ENCODE assay signal across 9 cellular contexts in genomic region chr11:113778111-113778910, GRCh38. TPM values are rescaled to one million over a fixed set of nuclear protein-coding genes. Genes with fewer than 3 reads are reported as not detected.
A peak's percentile ranks its signal among the peaks of the same experiment; 100 is the strongest.
DNase-seq lines count a peak whose midpoint lies in the region; ATAC-seq, FAIRE-seq and TF ChIP-seq lines count a peak whose summit lies in the region.
"Had no signal": no experiment of that assay in that cellular context is flagged by ENCODE, and none has a peak within 500 bp of the region (broad histone marks: within the 10 kb centered on the region; RNA-seq: fewer than 3 reads in every experiment).

No MANE protein-coding gene starts in this region.

- H3K4me3 ChIP-seq in IMR-90 (ENCODE audit: insufficient read depth, low read depth, low read length) (peak overlapping the region; percentile 3; the same call in 1 of the 2 replicates), left ventricle myocardium inferior (peak overlapping the region; percentile 44), small intestine (ENCODE audit: low read depth in 1 of 2, low read length in 2 of 2) (no peak overlapping the region), uterus (no peak overlapping the region)
- no peak overlapping the region for H3K4me3 ChIP-seq in naive thymus-derived CD4-positive, alpha-beta T cell (ENCODE audit: low read length)

- no peak for TF ChIP-seq POLR2A in IMR-90 (IDR thresholded peaks at IDR 0.05; ENCODE audit: low read depth, low read length)
- TF ChIP-seq POLR2A in uterus (IDR thresholded peaks at IDR 0.05) = no peak

- no peaks in the 10 kb centered on the region for H4K20me1 ChIP-seq in IMR-90 (ENCODE audit: insufficient read depth, low read length)

- no peak overlapping the region for H2BK20ac ChIP-seq in IMR-90 (ENCODE audit: low read depth, low read length)

- no peak overlapping the region for H3K4ac ChIP-seq in IMR-90 (ENCODE audit: low read depth, low read length)

- no peaks in the 10 kb centered on the region for H3K9me3 ChIP-seq in IMR-90 (ENCODE audit: control insufficient read depth, insufficient read depth, low read length)
- H3K9me3 ChIP-seq in left ventricle myocardium inferior (replicated peaks) = no peaks in the 10 kb centered on the region
- H3K9me3 ChIP-seq in small intestine (ENCODE audit: control insufficient read depth, low read depth) = no peaks in the 10 kb centered on the region
- no peaks in the 10 kb centered on the region for H3K9me3 ChIP-seq in naive thymus-derived CD4-positive, alpha-beta T cell (ENCODE audit: control insufficient read depth in 2 of 3, low read length in 3 of 3)
- no peaks in the 10 kb centered on the region for H3K9me3 ChIP-seq in uterus

- no peak overlapping the region for H4K5ac ChIP-seq in IMR-90 (ENCODE audit: low read depth, low read length)

- no peak for ATAC-seq in IMR-90 (ENCODE audit: low read depth)
- no peak for ATAC-seq in naive thymus-derived CD4-positive, alpha-beta T cell
- no peak for ATAC-seq in activated naive CD8-positive, alpha-beta T cell treated with anti-CD3 and anti-CD28 coated beads, Interleukin-2, amount 50 U/mL, for 24 hours
- ATAC-seq: Panc1 had no signal

- H4K8ac ChIP-seq in IMR-90 (ENCODE audit: low read depth in 2 of 2, low read length in 2 of 2) = no peak overlapping the region

- H3K9me3 Mint-ChIP-seq in naive thymus-derived CD4-positive, alpha-beta T cell = no peaks in the 10 kb centered on the region
- no peaks in the 10 kb centered on the region for H3K9me3 Mint-ChIP-seq in activated naive CD8-positive, alpha-beta T cell treated with anti-CD3 and anti-CD28 coated beads, Interleukin-2, amount 50 U/mL, for 24 hours

- peak overlapping the region; percentile 69 for H3K4me2 ChIP-seq in IMR-90 (ENCODE audit: low read depth, low read length)

- TF ChIP-seq CTCF in IMR-90 (conservative IDR thresholded peaks at IDR 0.05; ENCODE audit: low read depth, low read length) (no peak), left ventricle myocardium inferior (IDR thresholded peaks at IDR 0.05; ENCODE audit: borderline replicate concordance) (no peak), uterus (IDR thresholded peaks at IDR 0.05) (no peak)

- peaks cover 0 to 1% of the 10 kb centered on the region in 2 experiments; a peak in 2 of 4 replicates for H3K79me1 ChIP-seq in IMR-90 (ENCODE audit: low read depth in 1 of 2, low read length in 2 of 2)

- no TSS peak for BruUV-seq in IMR-90 (replicated peaks; lab: Mats Ljungman, UMichigan)

- WGBS in IMR-90 (ENCODE audit: extremely low coverage in 2 of 2, insufficient read length in 1 of 2), 2 experiments = 80 to 88% methylated on average over 1 of the region's 11 CpGs
- 37 to 54% (median 45%) methylated on average over 11 of the region's 11 CpGs for WGBS in small intestine, 3 donors

- H3K56ac ChIP-seq in IMR-90 (ENCODE audit: extremely low read depth, insufficient read depth, low read length) = no peak overlapping the region

- no peak overlapping the region for H3K9ac ChIP-seq in IMR-90 (ENCODE audit: low read depth, low read length)

- H3K36me3 Mint-ChIP-seq in naive thymus-derived CD4-positive, alpha-beta T cell = peaks cover 0 to 5% (median 0%) of the 10 kb centered on the region in 5 donors
- no peaks in the 10 kb centered on the region for H3K36me3 Mint-ChIP-seq in activated naive CD8-positive, alpha-beta T cell treated with anti-CD3 and anti-CD28 coated beads, Interleukin-2, amount 50 U/mL, for 24 hours (ENCODE audit: low read depth)

- H2AK9ac ChIP-seq in IMR-90 (replicated peaks; ENCODE audit: low read depth, low read length, poor library complexity) = no peak overlapping the region

- 0 out of 2 replicates have a peak overlapping the region, but pooled peaks have one; percentile 18 for H3K14ac ChIP-seq in IMR-90 (replicated peaks; ENCODE audit: low read depth, low read length)

- H3K9me1 ChIP-seq in IMR-90 (ENCODE audit: insufficient read depth, low read length) = no peaks in the 10 kb centered on the region

- no peak overlapping the region for H4K91ac ChIP-seq in IMR-90 (ENCODE audit: insufficient read depth, low read depth, low read length)

- H2BK120ac ChIP-seq in IMR-90 (ENCODE audit: low read depth, low read length) = no peak overlapping the region

- H2AK5ac ChIP-seq in IMR-90 (ENCODE audit: low read depth, low read length) = no peak overlapping the region

- FAIRE-seq in small intestine (lab: Jason Lieb, UNC) = no peak

- H2BK5ac ChIP-seq in IMR-90 (ENCODE audit: low read depth, low read length, poor library complexity, severe bottlenecking) = no peak overlapping the region

- no peak overlapping the region for H3K27ac ChIP-seq in IMR-90 (ENCODE audit: insufficient read depth, low read length)
- H3K27ac ChIP-seq in left ventricle myocardium inferior (replicated peaks) = peak overlapping the region; percentile 83
- H3K27ac ChIP-seq in small intestine (ENCODE audit: low read depth in 1 of 2, low read length in 1 of 2) = no peak overlapping the region
- H3K27ac ChIP-seq in naive thymus-derived CD4-positive, alpha-beta T cell (ENCODE audit: low read depth, low read length) = no peak overlapping the region
- H3K27ac ChIP-seq in uterus = no peak overlapping the region

- no peak overlapping the region for H3K27ac Mint-ChIP-seq in naive thymus-derived CD4-positive, alpha-beta T cell
- H3K27ac Mint-ChIP-seq in activated naive CD8-positive, alpha-beta T cell treated with anti-CD3 and anti-CD28 coated beads, Interleukin-2, amount 50 U/mL, for 24 hours = no peak overlapping the region

- H3K18ac ChIP-seq in IMR-90 (ENCODE audit: low read depth, low read length) = no peak overlapping the region

- POLR2A ChIA-PET in IMR-90 (lab: Charles Lee; ENCODE audit: unreplicated experiment) = interaction anchor here (0.6 kb wide), 1 partner anchor 17 kb away, joined by 3 read pairs; no protein-coding TSS in a partner anchor
- POLR2A ChIA-PET in naive thymus-derived CD4-positive, alpha-beta T cell (lab: Charles Lee) = no interaction called here

- no peak overlapping the region for H3K4me3 Mint-ChIP-seq in naive thymus-derived CD4-positive, alpha-beta T cell
- H3K4me3 Mint-ChIP-seq in activated naive CD8-positive, alpha-beta T cell treated with anti-CD3 and anti-CD28 coated beads, Interleukin-2, amount 50 U/mL, for 24 hours = no peak overlapping the region

- in situ Hi-C loops in IMR-90 (cut with MboI; ENCODE audit: low sequenced_read_pairs) = no loop called here

- dilution Hi-C loops in IMR-90 (cut with HindIII; ENCODE audit: low sequenced_read_pairs, unreplicated experiment) = no loop called here

- H3K36me3 ChIP-seq in IMR-90 (ENCODE audit: control insufficient read depth, insufficient read depth, low read length) = no peaks in the 10 kb centered on the region
- H3K36me3 ChIP-seq in left ventricle myocardium inferior = no peaks in the 10 kb centered on the region
- no peaks in the 10 kb centered on the region for H3K36me3 ChIP-seq in small intestine (ENCODE audit: control insufficient read depth in 2 of 2, insufficient read depth in 2 of 2, low read length in 2 of 2)
- peaks cover 0 to 3% (median 0%) of the 10 kb centered on the region in 3 experiments for H3K36me3 ChIP-seq in naive thymus-derived CD4-positive, alpha-beta T cell (ENCODE audit: control insufficient read depth in 2 of 3, insufficient read depth in 3 of 3, low read length in 3 of 3)
- no peaks in the 10 kb centered on the region for H3K36me3 ChIP-seq in uterus

- no peak overlapping the region for H3K23ac ChIP-seq in IMR-90 (ENCODE audit: low read depth, low read length)

- peak overlapping the region; percentile 79 for H2AFZ ChIP-seq in IMR-90 (replicated peaks; ENCODE audit: low read length, poor library complexity)

- CTCF ChIA-PET in IMR-90 (lab: Yijun Ruan, JAX) = interaction anchor here (1.0 kb wide), 1 partner anchor 18 kb away, joined by 6 read pairs; no protein-coding TSS in a partner anchor
- CTCF ChIA-PET in naive thymus-derived CD4-positive, alpha-beta T cell (lab: Charles Lee) = no interaction called here

- H3K27me3 Mint-ChIP-seq in naive thymus-derived CD4-positive, alpha-beta T cell = peaks cover 0 to 30% (median 15%) of the 10 kb centered on the region in 5 donors
- H3K27me3 Mint-ChIP-seq in activated naive CD8-positive, alpha-beta T cell treated with anti-CD3 and anti-CD28 coated beads, Interleukin-2, amount 50 U/mL, for 24 hours = peaks cover 11% of the 10 kb centered on the region

- H3K4me1 ChIP-seq in IMR-90 (ENCODE audit: control insufficient read depth, insufficient read depth, low read length) (no peaks in the 10 kb centered on the region; the same call in 1 of the 2 replicates), left ventricle myocardium inferior (peaks cover 33% of the 10 kb centered on the region), small intestine (ENCODE audit: control insufficient read depth in 2 of 2, insufficient read depth in 1 of 2, low read depth in 1 of 2, low read length in 1 of 2) (no peaks in the 10 kb centered on the region), uterus (no peaks in the 10 kb centered on the region)
- no peaks in the 10 kb centered on the region for H3K4me1 ChIP-seq in naive thymus-derived CD4-positive, alpha-beta T cell (ENCODE audit: control insufficient read depth in 2 of 2, insufficient read depth in 2 of 2, low read length in 2 of 2)

- no peak overlapping the region for H2BK15ac ChIP-seq in IMR-90 (ENCODE audit: low read depth, low read length)

- H3K4me1 Mint-ChIP-seq in naive thymus-derived CD4-positive, alpha-beta T cell = peaks cover 3 to 12% (median 10%) of the 10 kb centered on the region in 7 donors
- peaks cover 5% of the 10 kb centered on the region for H3K4me1 Mint-ChIP-seq in activated naive CD8-positive, alpha-beta T cell treated with anti-CD3 and anti-CD28 coated beads, Interleukin-2, amount 50 U/mL, for 24 hours

- intact Hi-C loops in IMR-90 (cut with micrococcal nuclease) = no loop called here
- intact Hi-C loops in left ventricle myocardium inferior (cut with micrococcal nuclease) = no loop called here
- intact Hi-C loops in naive thymus-derived CD4-positive, alpha-beta T cell (cut with micrococcal nuclease) = loop anchor here (10.0 kb wide), 3 partner anchors 386 to 1554 kb away; partner anchors contain the start of gene PTS (in 1 of the 2)
- intact Hi-C loops in uterus (cut with DNase I; ENCODE audit: low total_unique reads) = no loop called here

- no peak for TF ChIP-seq RAD21 in IMR-90 (IDR thresholded peaks at IDR 0.05; ENCODE audit: low read length)

- DNase-seq in IMR-90 (peak; percentile 38), amygdala (lab: John Stamatoyannopoulos, UW) (peak in 51 of 56 donors; percentile 2 to 88 (median 45)), left ventricle myocardium inferior (no peak), small intestine (peak; percentile 49), uterus (no peak)
- no peak for DNase-seq in naive thymus-derived CD4-positive, alpha-beta T cell
- DNase-seq in activated naive CD8-positive, alpha-beta T cell treated with anti-CD3 and anti-CD28 coated beads, Interleukin-2, amount 50 U/mL, for 24 hours = no peak
- DNase-seq in effector CD8-positive, alpha-beta T cell (lab: John Stamatoyannopoulos, UW) = no peak

- H3K27me3 ChIP-seq in IMR-90 (ENCODE audit: control insufficient read depth, insufficient read depth, low read length) (peaks cover 8% of the 10 kb centered on the region), left ventricle myocardium inferior (ENCODE audit: low read depth) (no peaks in the 10 kb centered on the region), small intestine (ENCODE audit: control insufficient read depth in 2 of 2, insufficient read depth in 2 of 2, low read length in 2 of 2) (no peaks in the 10 kb centered on the region), uterus (no peaks in the 10 kb centered on the region)
- H3K27me3 ChIP-seq in naive thymus-derived CD4-positive, alpha-beta T cell (ENCODE audit: control insufficient read depth in 2 of 2, insufficient read depth in 2 of 2, low read length in 2 of 2) = no peaks in the 10 kb centered on the region

RNA-seq across cellular contexts. Expression of gene CLDN25, which starts 1.3 kb away (rescaled TPM):
- total RNA-seq in IMR-90 (2012; rRNA removed) (not detected in 2 replicates), left ventricle myocardium inferior (not detected), uterus (not detected)
- polyA plus RNA-seq in IMR-90 (2012; rRNA removed) (not detected in 2 replicates), small intestine (not detected)
- polyA plus RNA-seq in IMR-90 (2012; cell fraction: cytosol; rRNA removed) = not detected in 2 replicates
- not detected in 2 replicates for polyA plus RNA-seq in IMR-90 (2012; cell fraction: nucleus; rRNA removed; ENCODE audit: low replicate concordance)
- total RNA-seq in naive thymus-derived CD4-positive, alpha-beta T cell = not detected
- polyA plus RNA-seq in naive thymus-derived CD4-positive, alpha-beta T cell = not detected

RNA-seq across cellular contexts. Expression of gene ZW10, which starts 4.8 kb away (rescaled TPM):
- total RNA-seq in IMR-90 (2012; rRNA removed) (30.6 and 33.3 TPM in 2 replicates), left ventricle myocardium inferior (8.6 TPM), uterus (100 to 1,000 TPM in 1 of 4 donors, 10 to 100 TPM in 2, 1 to 10 TPM in 1; 5.6 to 122 (median 19.5) TPM)
- polyA plus RNA-seq in IMR-90 (2012; rRNA removed) (8.0 and 10.3 TPM in 2 replicates), small intestine (1 to 10 TPM; 6.2 to 9.9 (median 7.6) TPM)
- polyA plus RNA-seq in IMR-90 (2012; cell fraction: cytosol; rRNA removed) = 2.0 and 2.6 TPM in 2 replicates
- 0.86 and 5.1 TPM in 2 replicates for polyA plus RNA-seq in IMR-90 (2012; cell fraction: nucleus; rRNA removed; ENCODE audit: low replicate concordance)
- total RNA-seq in naive thymus-derived CD4-positive, alpha-beta T cell = 10 to 100 TPM in 3 of 5 experiments, 1 to 10 TPM in 2; 5.0 to 19.0 (median 10.2) TPM
- 10 to 100 TPM; 13.8 to 21.2 TPM for polyA plus RNA-seq in naive thymus-derived CD4-positive, alpha-beta T cell

Comparison
In these comparisons a context has a peak if more than half of its experiments do, and no peak if none do; other contexts are left out.
1. DNase-seq: peak in IMR-90 (single experiment), amygdala (51 of 56) and small intestine (single experiment); none in left ventricle myocardium inferior (single experiment), naive thymus-derived CD4-positive, alpha-beta T cell (0 of 9), activated naive CD8-positive, alpha-beta T cell treated with anti-CD3 and anti-CD28 coated beads, Interleukin-2, amount 50 U/mL, for 24 hours (single experiment), effector CD8-positive, alpha-beta T cell (single experiment) and uterus (0 of 2).
2. H3K4me3 ChIP-seq: peak in IMR-90 (single experiment) and left ventricle myocardium inferior (single experiment); none in small intestine (0 of 2), naive thymus-derived CD4-positive, alpha-beta T cell (single experiment) and uterus (0 of 2).
3. intact Hi-C loops: an anchor here in naive thymus-derived CD4-positive, alpha-beta T cell (10.0 kb wide); none called in IMR-90, left ventricle myocardium inferior and uterus.